ENCODE assay signal across 10 cellular contexts in the genomic region with DNA sequence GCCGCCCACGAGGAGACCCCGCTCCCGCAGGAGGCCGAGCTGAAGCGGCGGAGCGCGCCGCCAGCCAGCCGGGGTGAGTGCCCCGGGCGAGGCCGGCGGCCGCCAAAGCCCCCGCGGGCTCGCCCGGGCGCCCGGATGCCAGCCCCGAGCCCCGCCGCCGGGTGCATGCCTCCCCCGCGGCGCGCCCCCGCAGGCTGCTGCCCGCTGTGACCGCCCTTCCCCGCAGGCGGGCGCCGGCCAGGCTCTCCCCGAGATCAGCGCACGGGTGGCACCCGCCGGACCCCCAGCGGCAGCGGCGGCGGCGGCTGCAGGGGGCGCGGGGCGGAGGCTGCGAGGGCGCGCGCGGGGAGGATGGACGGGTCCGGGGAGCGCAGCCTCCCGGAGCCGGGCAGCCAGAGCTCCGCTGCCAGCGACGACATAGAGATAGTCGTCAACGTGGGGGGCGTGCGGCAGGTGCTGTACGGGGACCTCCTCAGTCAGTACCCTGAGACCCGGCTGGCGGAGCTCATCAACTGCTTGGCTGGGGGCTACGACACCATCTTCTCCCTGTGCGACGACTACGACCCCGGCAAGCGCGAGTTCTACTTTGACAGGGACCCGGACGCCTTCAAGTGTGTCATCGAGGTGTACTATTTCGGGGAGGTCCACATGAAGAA. TPM values are rescaled to one million over a fixed set of nuclear protein-coding genes. Genes with fewer than 3 reads are reported as not detected.
DNase-seq lines count a peak whose midpoint lies in the region; ATAC-seq, FAIRE-seq and TF ChIP-seq lines count a peak whose summit lies in the region.
"Had no signal": no experiment of that assay in that cellular context is flagged by ENCODE, and none has a peak within 500 bp of the region (broad histone marks: within the 10 kb centered on the region; RNA-seq: fewer than 3 reads in every experiment).

No MANE protein-coding gene starts in this region.

- H3K36me3 ChIP-seq in lower lobe of right lung, result no peaks in the 10 kb centered on the region
- no peaks in the 10 kb centered on the region for H3K36me3 ChIP-seq in testis (ENCODE audit: low read depth, missing control alignments)
- H3K36me3 ChIP-seq: vagina had no signal

- H3K27ac ChIP-seq in coronary artery (no peak overlapping the region), lower lobe of right lung (no peak overlapping the region), testis (no peak overlapping the region)
- H3K27ac ChIP-seq: vagina had no signal

- FAIRE-seq in GM12891 (lab: Jason Lieb, UNC), result no peak

- TF ChIP-seq CTCF in coronary artery (IDR thresholded peaks at IDR 0.05), result no peak
- TF ChIP-seq CTCF in lower lobe of right lung (IDR thresholded peaks at IDR 0.05), result no peak
- no peak for TF ChIP-seq CTCF in testis (IDR thresholded peaks at IDR 0.05)

- H3K27me3 ChIP-seq in lower lobe of right lung (ENCODE audit: low read depth) (peaks cover 43% of the 10 kb centered on the region), testis (no peaks in the 10 kb centered on the region)
- H3K27me3 ChIP-seq: vagina had no signal

- H3K4me3 Mint-ChIP-seq in activated T-cell treated with anti-CD3 and anti-CD28 coated beads, Interleukin-2, amount 50 U/mL, for 4 hours, result peak overlapping the region; percentile 47
- peak overlapping the region in 1 of 2 donors; percentile 61 for H3K4me3 Mint-ChIP-seq in activated T-cell treated with anti-CD3 and anti-CD28 coated beads, Interleukin-2, amount 50 U/mL, for 72 hours
- H3K4me3 Mint-ChIP-seq: activated CD8-positive, alpha-beta T cell treated with anti-CD3 and anti-CD28 coated beads, Interleukin-2, amount 10 ng/mL, durations not matched to agents 7 days and 5 days had no signal

- peak in 1 of 2 donors; percentile 7 for ATAC-seq in activated T-cell treated with anti-CD3 and anti-CD28 coated beads, Interleukin-2, amount 50 U/mL, for 4 hours
- no peak for ATAC-seq in activated T-cell treated with anti-CD3 and anti-CD28 coated beads, Interleukin-2, amount 50 U/mL, for 72 hours (replicated peaks in 1 of 2)
- ATAC-seq in lower lobe of right lung (no peak), GM19328 (IDR thresholded peaks at IDR 0.05; ENCODE audit: unreplicated experiment) (no peak)
- ATAC-seq: activated CD8-positive, alpha-beta T cell treated with anti-CD3 and anti-CD28 coated beads, Interleukin-2, amount 10 ng/mL, durations not matched to agents 7 days and 5 days had no signal

- no peaks in the 10 kb centered on the region for H3K9me3 Mint-ChIP-seq in activated T-cell treated with anti-CD3 and anti-CD28 coated beads, Interleukin-2, amount 50 U/mL, for 4 hours
- H3K9me3 Mint-ChIP-seq in activated T-cell treated with anti-CD3 and anti-CD28 coated beads, Interleukin-2, amount 50 U/mL, for 72 hours, result no peaks in the 10 kb centered on the region

- 31 to 36% methylated on average over 9 to 18 of the region's 81 CpGs for WGBS in testis, 2 donors

- no peak overlapping the region for H3K27ac Mint-ChIP-seq in activated T-cell treated with anti-CD3 and anti-CD28 coated beads, Interleukin-2, amount 50 U/mL, for 72 hours
- H3K27ac Mint-ChIP-seq: activated CD8-positive, alpha-beta T cell treated with anti-CD3 and anti-CD28 coated beads, Interleukin-2, amount 10 ng/mL, durations not matched to agents 7 days and 5 days had no signal

- H3K4me1 Mint-ChIP-seq in activated T-cell treated with anti-CD3 and anti-CD28 coated beads, Interleukin-2, amount 50 U/mL, for 4 hours (ENCODE audit: low read depth), result peaks cover 6% of the 10 kb centered on the region
- H3K4me1 Mint-ChIP-seq in activated T-cell treated with anti-CD3 and anti-CD28 coated beads, Interleukin-2, amount 50 U/mL, for 72 hours (ENCODE audit: low read depth), result peaks cover 6% of the 10 kb centered on the region

- no peak for TF ChIP-seq POLR2A in testis (IDR thresholded peaks at IDR 0.05)
- no peak for TF ChIP-seq POLR2A in GM12891 (IDR thresholded peaks at IDR 0.05; ENCODE audit: low read depth, low read length)

- peaks cover 39% of the 10 kb centered on the region for H3K27me3 Mint-ChIP-seq in activated T-cell treated with anti-CD3 and anti-CD28 coated beads, Interleukin-2, amount 50 U/mL, for 4 hours (ENCODE audit: low read depth)
- peaks cover 38% of the 10 kb centered on the region for H3K27me3 Mint-ChIP-seq in activated T-cell treated with anti-CD3 and anti-CD28 coated beads, Interleukin-2, amount 50 U/mL, for 72 hours (ENCODE audit: low read depth)

- H3K4me3 ChIP-seq in coronary artery (peak overlapping the region; percentile 25), lower lobe of right lung (peak overlapping the region; percentile 39), testis (peak overlapping the region; percentile 29 to 36)

- no peaks in the 10 kb centered on the region for H3K9me3 ChIP-seq in lower lobe of right lung
- no peaks in the 10 kb centered on the region for H3K9me3 ChIP-seq in testis
- H3K9me3 ChIP-seq: vagina had no signal

- H3K36me3 Mint-ChIP-seq in activated T-cell treated with anti-CD3 and anti-CD28 coated beads, Interleukin-2, amount 50 U/mL, for 4 hours (ENCODE audit: insufficient read depth), result no peaks in the 10 kb centered on the region
- no peaks in the 10 kb centered on the region for H3K36me3 Mint-ChIP-seq in activated T-cell treated with anti-CD3 and anti-CD28 coated beads, Interleukin-2, amount 50 U/mL, for 72 hours (ENCODE audit: insufficient read depth in 2 of 2)

- no peak for DNase-seq in activated T-cell treated with anti-CD3 and anti-CD28 coated beads, Interleukin-2, amount 50 U/mL, for 4 hours
- no peak for DNase-seq in activated T-cell treated with anti-CD3 and anti-CD28 coated beads, Interleukin-2, amount 50 U/mL, for 72 hours
- DNase-seq in coronary artery (ENCODE audit: low spot score) (no peak), lower lobe of right lung (no peak), testis (no peak), GM12891 (ENCODE audit: insufficient read length, low spot score) (no peak), NCI-H510A treated with DMSO at 0.1 percent for 48 hours (lab: John Stamatoyannopoulos, UW) (no peak)
- DNase-seq: activated CD8-positive, alpha-beta T cell treated with anti-CD3 and anti-CD28 coated beads, Interleukin-2, amount 10 ng/mL, durations not matched to agents 7 days and 5 days had no signal

- intact Hi-C loops in lower lobe of right lung (cut with DNase I) (no loop called here), testis (cut with DNase I; ENCODE audit: low total_unique reads) (no loop called here)

- H3K4me1 ChIP-seq in lower lobe of right lung (no peaks in the 10 kb centered on the region), testis (no peaks in the 10 kb centered on the region)

TF ChIP-seq in GM12891, 5 proteins besides CTCF, POLR2A, EP300 and RAD21:
- TF ChIP-seq PAX5 (IDR thresholded peaks at IDR 0.05; ENCODE audit: insufficient read depth, low read length, severe bottlenecking) (no peak), TAF1 (IDR thresholded peaks at IDR 0.05; ENCODE audit: low read depth, low read length) (no peak), POLR2AphosphoS5 (IDR thresholded peaks at IDR 0.05; ENCODE audit: low read depth, low read length) (no peak), POU2F2 (IDR thresholded peaks at IDR 0.05; ENCODE audit: low read depth, low read length) (no peak), SPI1 (IDR thresholded peaks at IDR 0.05; ENCODE audit: low read depth, low read length) (no peak)

RNA-seq across cellular contexts. Expression of a gene that starts 0.5 kb away (rescaled TPM):
- total RNA-seq in activated T-cell treated with anti-CD3 and anti-CD28 coated beads, Interleukin-2, amount 50 U/mL, for 4 hours, result not detected
- not detected for total RNA-seq in activated T-cell treated with anti-CD3 and anti-CD28 coated beads, Interleukin-2, amount 50 U/mL, for 72 hours
- total RNA-seq in lower lobe of right lung, result not detected
- under 1 TPM; 0.19 to 0.63 TPM for total RNA-seq in testis
- polyA plus RNA-seq in testis (ENCODE audit: insufficient read depth, low read depth, low replicate concordance), result 0.70 TPM
- polyA plus RNA-seq in GM12891 (2012; ENCODE audit: low read depth, missing spikeins), result not detected
- total RNA-seq: activated CD8-positive, alpha-beta T cell treated with anti-CD3 and anti-CD28 coated beads, Interleukin-2, amount 10 ng/mL, durations not matched to agents 7 days and 5 days; vagina had no signal
